Comparison of ENCODE assay signal across 17 cellular contexts in genomic region chr6:163147988-163148387, GRCh38.
DNase-seq lines count a peak whose midpoint lies in the region; ATAC-seq, FAIRE-seq and TF ChIP-seq lines count a peak whose summit lies in the region.
"Had no signal": no experiment of that assay in that cellular context is flagged by ENCODE, and none has a peak within 500 bp of the region (broad histone marks: within the 10 kb centered on the region; RNA-seq: fewer than 3 reads in every experiment).

No MANE protein-coding gene starts in this region.

- no peak for TF ChIP-seq RAD21 in A549 (conservative IDR thresholded peaks at IDR 0.05 in 1 of 2, IDR thresholded peaks at IDR 0.05 in 1 of 2)

- H3K4me3 ChIP-seq in A549 (no peak overlapping the region), astrocyte of the cerebellum (ENCODE audit: low read depth, low read length) (no peak overlapping the region), heart left ventricle (no peak overlapping the region), upper lobe of left lung (no peak overlapping the region)
- H3K4me3 ChIP-seq: lower lobe of right lung had no signal

- in situ Hi-C loops in astrocyte of the cerebellum (cut with HindIII; ENCODE audit: low sequenced_read_pairs): no loop called here

- TF ChIP-seq POLR2A in A549 (IDR thresholded peaks at IDR 0.05; ENCODE audit: low read length) (no peak), heart left ventricle (IDR thresholded peaks at IDR 0.05) (no peak), upper lobe of left lung (IDR thresholded peaks at IDR 0.05) (no peak)

- no peak overlapping the region for H3K27ac ChIP-seq in A549
- H3K27ac ChIP-seq in layer of hippocampus (ENCODE audit: low read depth, low read length): peak overlapping the region; percentile 93
- H3K27ac ChIP-seq in heart left ventricle: no peak overlapping the region
- H3K27ac ChIP-seq in upper lobe of left lung: no peak overlapping the region
- H3K27ac ChIP-seq: lower lobe of right lung had no signal

- ATAC-seq in A549: peak; percentile 47 to 62; a peak in 2 of 6 replicates
- ATAC-seq in GM21526 (IDR thresholded peaks at IDR 0.05; ENCODE audit: low FRiP score, unreplicated experiment): no peak
- ATAC-seq in heart left ventricle: no peak
- ATAC-seq in upper lobe of left lung (ENCODE audit: low FRiP score in 2 of 2): no peak
- ATAC-seq: lower lobe of right lung, WTC11 had no signal

- TF ChIP-seq CTCF in A549 (IDR thresholded peaks at IDR 0.05) (no peak), astrocyte of the cerebellum (IDR thresholded peaks at IDR 0.05; ENCODE audit: low read depth, low read length, missing control alignments) (peak; percentile 16), heart left ventricle (IDR thresholded peaks at IDR 0.05) (peak in 1 of 12 donors; percentile 14), upper lobe of left lung (IDR thresholded peaks at IDR 0.05) (no peak)

- TF ChIP-seq EP300 in A549 (IDR thresholded peaks at IDR 0.05) (no peak), upper lobe of left lung (IDR thresholded peaks at IDR 0.05) (no peak)

- H3K4me1 ChIP-seq in A549 (no peaks in the 10 kb centered on the region), heart left ventricle (no peaks in the 10 kb centered on the region), upper lobe of left lung (no peaks in the 10 kb centered on the region)
- H3K4me1 ChIP-seq: lower lobe of right lung had no signal

- no peaks in the 10 kb centered on the region for H3K27me3 ChIP-seq in layer of hippocampus (ENCODE audit: control insufficient read depth, insufficient read depth, low read length)
- peaks cover 0 to 4% (median 0%) of the 10 kb centered on the region in 9 donors for H3K27me3 ChIP-seq in heart left ventricle
- H3K27me3 ChIP-seq in upper lobe of left lung: no peaks in the 10 kb centered on the region

- H3K4me2 ChIP-seq in A549: no peak overlapping the region

- H3K36me3 ChIP-seq in heart left ventricle: no peaks in the 10 kb centered on the region
- H3K36me3 ChIP-seq in upper lobe of left lung: no peaks in the 10 kb centered on the region
- H3K36me3 ChIP-seq: lower lobe of right lung had no signal

- H3K9me3 ChIP-seq in A549 (no peaks in the 10 kb centered on the region), heart left ventricle (no peaks in the 10 kb centered on the region), upper lobe of left lung (no peaks in the 10 kb centered on the region)
- H3K9me3 ChIP-seq: lower lobe of right lung had no signal

- DNase-seq in A549 (ENCODE audit: low read depth in 1 of 2, low spot score in 1 of 2) (peak in 1 of 2 experiments; percentile 10), HuH-7 (ENCODE audit: low spot score) (peak; percentile 53), astrocyte of the cerebellum (ENCODE audit: low read depth) (no peak), heart left ventricle (no peak), upper lobe of left lung (no peak)
- no peak for DNase-seq in stimulated activated CD4-positive, alpha-beta T cell treated with anti-CD3 and anti-CD28 coated beads, Interleukin-4, amount 100 ng/mL, for 1 hour
- DNase-seq: activated CD8-positive, alpha-beta memory T cell treated with anti-CD3 and anti-CD28 coated beads for 24 hours; aorta; Calu3; GOT3; lower lobe of right lung; NCI-H1105 treated with DMSO at 0.1 percent for 48 hours; NCI-H226; stimulated activated CD4-positive, alpha-beta T cell treated with anti-CD3 and anti-CD28 coated beads, Interleukin-4, amount 100 ng/mL, for 24 hours had no signal

- intact Hi-C loops in heart left ventricle (cut with DNase I): no loop called here

- 15% methylated on average over 4 of the region's 4 CpGs for WGBS in A549 (ENCODE audit: missing lambda C conversion rate)
- WGBS in heart left ventricle, 4 donors: 77 to 85% (median 80%) methylated on average over 4 of the region's 4 CpGs
- WGBS in upper lobe of left lung, 2 donors: 78 to 83% methylated on average over 4 of the region's 4 CpGs

- CTCF ChIA-PET in A549 (lab: Yijun Ruan, JAX): no interaction called here

- POLR2A ChIA-PET in A549 (lab: Yijun Ruan, JAX): no interaction called here

- no peak for FAIRE-seq in A549 (lab: Jason Lieb, UNC)

TF ChIP-seq in A549, 52 proteins besides CTCF, POLR2A, EP300 and RAD21:
- TF ChIP-seq CHD4 (IDR thresholded peaks at IDR 0.05; ENCODE audit: borderline replicate concordance): no peak
- no peak for TF ChIP-seq REST (IDR thresholded peaks at IDR 0.05)

Comparison
In these comparisons a context has a peak if more than half of its experiments do, and no peak if none do; other contexts are left out.
1. ATAC-seq: peak in A549 (2 of 2); none in GM21526 (single experiment), heart left ventricle (0 of 4) and upper lobe of left lung (0 of 2).